ENCODE assay signal across 19 cellular contexts in genomic region chr12:6097384-6097783, GRCh38. TPM values are rescaled to one million over a fixed set of nuclear protein-coding genes. Genes with fewer than 3 reads are reported as not detected.
DNase-seq lines count a peak whose midpoint lies in the region; ATAC-seq, FAIRE-seq and TF ChIP-seq lines count a peak whose summit lies in the region.
"Had no signal": no experiment of that assay in that cellular context is flagged by ENCODE, and none has a peak within 500 bp of the region (broad histone marks: within the 10 kb centered on the region; RNA-seq: fewer than 3 reads in every experiment).

No MANE protein-coding gene starts in this region.

- H3K27me3 ChIP-seq in SK-N-SH (ENCODE audit: insufficient read depth) (no peaks in the 10 kb centered on the region), fibroblast of lung (ENCODE audit: control insufficient read depth, insufficient read depth, low read length) (no peaks in the 10 kb centered on the region), esophagus squamous epithelium (no peaks in the 10 kb centered on the region)
- H3K27me3 ChIP-seq: neutrophil had no signal

- peaks cover 10% of the 10 kb centered on the region for H3F3A ChIP-seq in SK-N-SH (replicated peaks; ENCODE audit: insufficient read depth)

- H4K20me1 ChIP-seq in SK-N-SH (ENCODE audit: insufficient read depth): no peaks in the 10 kb centered on the region
- H4K20me1 ChIP-seq in fibroblast of lung (ENCODE audit: control insufficient read depth, extremely low read depth, insufficient read depth, low read length): no peaks in the 10 kb centered on the region

- POLR2A ChIA-PET in SK-N-SH (lab: Yijun Ruan, JAX): no interaction called here

- H3K36me3 ChIP-seq in SK-N-SH (replicated peaks in 1 of 2; ENCODE audit: control insufficient read depth in 1 of 2, insufficient read depth in 2 of 2, low read length in 1 of 2) (no peaks in the 10 kb centered on the region), fibroblast of lung (ENCODE audit: control insufficient read depth, insufficient read depth, low read length) (no peaks in the 10 kb centered on the region), esophagus squamous epithelium (no peaks in the 10 kb centered on the region)
- H3K36me3 ChIP-seq: neutrophil had no signal

- 38% methylated on average over 4 of the region's 4 CpGs for WGBS in SK-N-SH (ENCODE audit: low lambda C conversion rate)
- 29 to 57% methylated on average over 4 of the region's 4 CpGs for WGBS in esophagus squamous epithelium, 2 donors

- no peak overlapping the region for H3K9ac ChIP-seq in SK-N-SH
- no peak overlapping the region for H3K9ac ChIP-seq in fibroblast of lung (ENCODE audit: insufficient read depth, low read length)

- H3K27ac ChIP-seq in SK-N-SH (ENCODE audit: low read depth in 2 of 2, low read length in 1 of 2) (no peak overlapping the region), fibroblast of lung (ENCODE audit: insufficient read depth, low read length) (no peak overlapping the region), esophagus squamous epithelium (peak overlapping the region in 2 of 4 donors; percentile 3 to 6)
- H3K27ac ChIP-seq: neutrophil had no signal

- CTCF ChIA-PET in SK-N-SH (lab: Yijun Ruan, JAX): no interaction called here

- H3K4me1 ChIP-seq in SK-N-SH (ENCODE audit: control insufficient read depth in 1 of 2, insufficient read depth in 2 of 2, low read depth in 1 of 2, low read length in 1 of 2) (peaks cover 13 to 17% of the 10 kb centered on the region in 2 experiments; a peak in 3 of 4 replicates), fibroblast of lung (ENCODE audit: control insufficient read depth, extremely low read depth, insufficient read depth, low read length) (peaks cover 21% of the 10 kb centered on the region), esophagus squamous epithelium (peaks cover 15 to 25% (median 16%) of the 10 kb centered on the region in 3 donors)

- TF ChIP-seq POLR2A in esophagus squamous epithelium (IDR thresholded peaks at IDR 0.05): no peak

- TF ChIP-seq CTCF in HFF-Myc (IDR thresholded peaks at IDR 0.05; ENCODE audit: low read depth, low read length, missing control alignments) (no peak), SK-N-SH (IDR thresholded peaks at IDR 0.05) (no peak), fibroblast of lung (conservative IDR thresholded peaks at IDR 0.05 in 1 of 2, IDR thresholded peaks at IDR 0.05 in 1 of 2; ENCODE audit: low read depth in 1 of 2, low read length in 2 of 2) (no peak), esophagus squamous epithelium (IDR thresholded peaks at IDR 0.05) (no peak)

- ATAC-seq in HG02981 (IDR thresholded peaks at IDR 0.05; ENCODE audit: unreplicated experiment): no peak
- ATAC-seq in HG02763 (IDR thresholded peaks at IDR 0.05; ENCODE audit: unreplicated experiment): no peak

- H3K4me2 ChIP-seq in SK-N-SH: peak overlapping the region; percentile 55; the same call in 1 of the 2 replicates
- peak overlapping the region; percentile 5 for H3K4me2 ChIP-seq in fibroblast of lung (ENCODE audit: extremely low read depth, insufficient read depth, low read length)

- peak; percentile 24 for DNase-seq in HFF-Myc (ENCODE audit: extremely low read depth, low read depth)
- DNase-seq in SK-N-SH: no peak
- DNase-seq in fibroblast of lung (ENCODE audit: low read depth in 2 of 2): peak in 1 of 2 donors; percentile 78
- DNase-seq in urothelium cell line (ENCODE audit: low spot score): peak; percentile 54
- DNase-seq in esophagus squamous epithelium (lab: John Stamatoyannopoulos, UW): no peak
- DNase-seq: activated CD4-positive, alpha-beta T cell treated with anti-CD3 and anti-CD28 coated beads, Interleukin-2, amount 10 ng/mL, durations not matched to agents 24 days and 14 days; activated T-cell treated with anti-CD3 and anti-CD28 coated beads, Interleukin-2, amount 50 U/mL, for 1 hour; CD4-positive, alpha-beta T cell; central memory CD4-positive, alpha-beta T cell; effector CD8-positive, alpha-beta T cell; kidney; NCI-H1417; NCI-H2227 treated with DMSO at 0.1 percent for 48 hours; stimulated activated CD4-positive, alpha-beta T cell treated with anti-CD3 and anti-CD28 coated beads, Interleukin-4, amount 100 ng/mL, for 1 hour; stimulated activated CD8-positive, alpha-beta memory T cell treated with anti-CD3 and anti-CD28 coated beads, Interleukin-4, amount 100 ng/mL, for 48 hours had no signal

- H3K9me3 ChIP-seq in SK-N-SH (no peaks in the 10 kb centered on the region), fibroblast of lung (ENCODE audit: control insufficient read depth, insufficient read depth, low read depth, low read length) (no peaks in the 10 kb centered on the region), esophagus squamous epithelium (no peaks in the 10 kb centered on the region)
- H3K9me3 ChIP-seq: neutrophil had no signal

- H3K4me3 ChIP-seq in HFF-Myc (replicated peaks; ENCODE audit: low read depth, low read length) (no peak overlapping the region), SK-N-SH (ENCODE audit: low read depth in 2 of 2, low read length in 1 of 2) (no peak overlapping the region), fibroblast of lung (replicated peaks in 1 of 4; ENCODE audit: control extremely low read depth in 1 of 4, insufficient read depth in 1 of 4, low read depth in 3 of 4, low read length in 4 of 4) (no peak overlapping the region), esophagus squamous epithelium (no peak overlapping the region)

- intact Hi-C loops in esophagus squamous epithelium (cut with DNase I): no loop called here

- no peaks in the 10 kb centered on the region for H3K9me2 ChIP-seq in SK-N-SH

- H2AFZ ChIP-seq in SK-N-SH (ENCODE audit: low read depth) (no peak overlapping the region), fibroblast of lung (ENCODE audit: low read length) (no peak overlapping the region)

- H3K79me2 ChIP-seq in SK-N-SH (ENCODE audit: insufficient read depth) (no peaks in the 10 kb centered on the region), fibroblast of lung (ENCODE audit: control insufficient read depth, insufficient read depth, low read length) (no peaks in the 10 kb centered on the region)

- TF ChIP-seq RAD21 in SK-N-SH (IDR thresholded peaks at IDR 0.05; ENCODE audit: low read length): no peak

- TF ChIP-seq EP300 in SK-N-SH (IDR thresholded peaks at IDR 0.05; ENCODE audit: borderline replicate concordance in 1 of 2, low read depth in 1 of 2, low read length in 1 of 2): no peak

- FAIRE-seq in urothelium cell line (lab: Jason Lieb, UNC): no peak
- FAIRE-seq: GM12892, kidney had no signal

TF ChIP-seq in SK-N-SH, 30 proteins besides CTCF, POLR2A, EP300 and RAD21:
- TF ChIP-seq JUND (IDR thresholded peaks at IDR 0.05) (peak; percentile 16; the same call in 1 of the 2 replicates), FOXM1 (IDR thresholded peaks at IDR 0.05; ENCODE audit: low read depth) (no peak), FOSL2 (IDR thresholded peaks at IDR 0.05; ENCODE audit: borderline replicate concordance, low read depth) (peak; percentile 60; the same call in 1 of the 2 replicates), TCF12 (IDR thresholded peaks at IDR 0.05) (peak; percentile 75)

RNA-seq across cellular contexts. Expression of gene VWF, which starts 27.1 kb away (rescaled TPM):
- polyA plus RNA-seq in SK-N-SH (2012; rRNA removed): 0.02 and 0.12 TPM in 2 replicates
- 0.01 and 0.03 TPM in 2 replicates for polyA plus RNA-seq in SK-N-SH (2012; cell fraction: cytosol; rRNA removed)
- 0.05 and 0.06 TPM in 2 replicates for polyA plus RNA-seq in SK-N-SH (2012; cell fraction: nucleus; rRNA removed)
- total RNA-seq in fibroblast of lung: 0.26 and 1.7 TPM in 2 replicates
- 0.15 and 0.21 TPM in 2 replicates for polyA plus RNA-seq in fibroblast of lung
- 0.19 and 0.43 TPM in 2 replicates for polyA plus RNA-seq in fibroblast of lung (2012)
- polyA minus RNA-seq in fibroblast of lung (ENCODE audit: low replicate concordance): 1.2 and 2.6 TPM in 2 replicates
- total RNA-seq in esophagus squamous epithelium: 10 to 100 TPM; 21.1 to 92.5 (median 49.7) TPM
- total RNA-seq: activated CD4-positive, alpha-beta T cell treated with anti-CD3 and anti-CD28 coated beads, Interleukin-2, amount 10 ng/mL, durations not matched to agents 24 days and 14 days had no signal

Comparison
In these comparisons a context has a peak if more than half of its experiments do, and no peak if none do; other contexts are left out.
1. DNase-seq: peak in HFF-Myc (single experiment) and urothelium cell line (single experiment); none in SK-N-SH (single experiment) and esophagus squamous epithelium (single experiment).